1 cellular context compared by ENCODE assay signal in genomic region chr16:84607694-84608093, GRCh38.
TF ChIP-seq lines count a peak whose summit lies in the region.

No MANE protein-coding gene starts in this region.

TF ChIP-seq in K562, 482 proteins besides CTCF, POLR2A, EP300 and RAD21 (continued from another document and continues in another):
- no peak for TF ChIP-seq ZHX1 (conservative IDR thresholded peaks at IDR 0.05; ENCODE audit: low read length)
- TF ChIP-seq ZNF224 (CRISPR knock-in tag; IDR thresholded peaks at IDR 0.05): no peak
- TF ChIP-seq NFIX (CRISPR knock-in tag; IDR thresholded peaks at IDR 0.05; ENCODE audit: low read depth): no peak
- 0 out of 2 replicates have a peak, but pooled peaks have one; percentile 35 for TF ChIP-seq MYC (IDR thresholded peaks at IDR 0.05; ENCODE audit: low read depth, low read length)
- TF ChIP-seq MYC (CRISPR knock-in tag; IDR thresholded peaks at IDR 0.05; ENCODE audit: borderline replicate concordance, low read depth): no peak
- TF ChIP-seq CLOCK (CRISPR knock-in tag; IDR thresholded peaks at IDR 0.05; ENCODE audit: borderline replicate concordance): no peak
- no peak for TF ChIP-seq DIDO1 (tag; IDR thresholded peaks at IDR 0.05; ENCODE audit: low read depth)
- TF ChIP-seq SMARCB1 (IDR thresholded peaks at IDR 0.05; ENCODE audit: insufficient read length, low read depth): no peak
- no peak for TF ChIP-seq ZNF561 (CRISPR knock-in tag; conservative IDR thresholded peaks at IDR 0.05)
- TF ChIP-seq RBM22 (IDR thresholded peaks at IDR 0.05; ENCODE audit: low read depth, low read length, poor library complexity, severe bottlenecking): no peak
- TF ChIP-seq ZNF239 (CRISPR knock-in tag; IDR thresholded peaks at IDR 0.05): peak; percentile 59; the same call in 1 of the 2 replicates
- peak; percentile 93 for TF ChIP-seq BCOR (IDR thresholded peaks at IDR 0.05)
- no peak for TF ChIP-seq ZBTB26 (CRISPR knock-in tag; IDR thresholded peaks at IDR 0.05)
- TF ChIP-seq ESRRB (CRISPR knock-in tag; IDR thresholded peaks at IDR 0.05; ENCODE audit: borderline replicate concordance): no peak
- peak; percentile 66; the same call in 1 of the 2 replicates for TF ChIP-seq BACH1 (tag; IDR thresholded peaks at IDR 0.05)
- no peak for TF ChIP-seq TFAM (CRISPR knock-in tag; conservative IDR thresholded peaks at IDR 0.05)
- TF ChIP-seq ZNF41 (CRISPR knock-in tag; conservative IDR thresholded peaks at IDR 0.05): no peak
- peak; percentile 82 for TF ChIP-seq HDAC2 (IDR thresholded peaks at IDR 0.05)
- TF ChIP-seq MIER1 (IDR thresholded peaks at IDR 0.05; ENCODE audit: low read depth): peak; percentile 37; the same call in 1 of the 2 replicates
- peak; percentile 43; the same call in 1 of the 2 replicates for TF ChIP-seq ZNF263 (CRISPR knock-in tag; IDR thresholded peaks at IDR 0.05; ENCODE audit: borderline replicate concordance)
- 0 out of 2 replicates have a peak, but pooled peaks have one; percentile 34 for TF ChIP-seq TOE1 (IDR thresholded peaks at IDR 0.05; ENCODE audit: borderline replicate concordance)
- no peak for TF ChIP-seq TOE1 (CRISPR knock-in tag; IDR thresholded peaks at IDR 0.05; ENCODE audit: borderline replicate concordance, low read depth)
- TF ChIP-seq HES1 (IDR thresholded peaks at IDR 0.05; ENCODE audit: low read depth): 0 out of 2 replicates have a peak, but pooled peaks have one; percentile 39
- no peak for TF ChIP-seq NKRF (IDR thresholded peaks at IDR 0.05; ENCODE audit: borderline replicate concordance)
- TF ChIP-seq TRIM28 (IDR thresholded peaks at IDR 0.05): peak; percentile 85
- TF ChIP-seq DLX4 (CRISPR knock-in tag; IDR thresholded peaks at IDR 0.05): no peak
- no peak for TF ChIP-seq ZSCAN29 (IDR thresholded peaks at IDR 0.05)
- peak; percentile 81 for TF ChIP-seq EHMT2 (IDR thresholded peaks at IDR 0.05)
- TF ChIP-seq NFXL1 (CRISPR knock-in tag; IDR thresholded peaks at IDR 0.05): no peak
- TF ChIP-seq FOXK1 (CRISPR knock-in tag; IDR thresholded peaks at IDR 0.05; ENCODE audit: borderline replicate concordance): no peak
- no peak for TF ChIP-seq CHCHD3 (CRISPR knock-in tag; IDR thresholded peaks at IDR 0.05)
- TF ChIP-seq GATAD2A (IDR thresholded peaks at IDR 0.05): no peak
- no peak for TF ChIP-seq ARID2 (IDR thresholded peaks at IDR 0.05)
- TF ChIP-seq ETS2 (tag; IDR thresholded peaks at IDR 0.05; ENCODE audit: borderline replicate concordance, poor library complexity, severe bottlenecking): no peak
- no peak for TF ChIP-seq SUPT5H (IDR thresholded peaks at IDR 0.05)
- TF ChIP-seq KLF16 (IDR thresholded peaks at IDR 0.05): no peak
- peak; percentile 13; the same call in 1 of the 2 replicates for TF ChIP-seq ZNF57 (CRISPR knock-in tag; IDR thresholded peaks at IDR 0.05)
- no peak for TF ChIP-seq ZNF12 (CRISPR knock-in tag; IDR thresholded peaks at IDR 0.05)
- no peak for TF ChIP-seq ZNF146 (CRISPR knock-in tag; IDR thresholded peaks at IDR 0.05; ENCODE audit: unreplicated experiment)
- TF ChIP-seq ZNF143 (CRISPR knock-in tag; IDR thresholded peaks at IDR 0.05): no peak
- no peak for TF ChIP-seq MGA (IDR thresholded peaks at IDR 0.05)
- no peak for TF ChIP-seq ATF1 (CRISPR knock-in tag; IDR thresholded peaks at IDR 0.05)
- TF ChIP-seq ATF1 (tag; IDR thresholded peaks at IDR 0.05): peak; percentile 48
- no peak for TF ChIP-seq RAD51 (IDR thresholded peaks at IDR 0.05; ENCODE audit: borderline replicate concordance, low read depth)
- TF ChIP-seq SMARCA5 (IDR thresholded peaks at IDR 0.05): peak; percentile 68; the same call in 1 of the 2 replicates
- TF ChIP-seq SIN3A (IDR thresholded peaks at IDR 0.05; ENCODE audit: borderline replicate concordance in 2 of 2, control insufficient read depth in 1 of 2, low read depth in 2 of 2, low read length in 2 of 2): no peak
- TF ChIP-seq ZNF583 (CRISPR knock-in tag; IDR thresholded peaks at IDR 0.05): no peak
- TF ChIP-seq LEF1 (IDR thresholded peaks at IDR 0.05): peak; percentile 68; the same call in 1 of the 2 replicates
